1 cellular context compared by ENCODE assay signal in the genomic region with DNA sequence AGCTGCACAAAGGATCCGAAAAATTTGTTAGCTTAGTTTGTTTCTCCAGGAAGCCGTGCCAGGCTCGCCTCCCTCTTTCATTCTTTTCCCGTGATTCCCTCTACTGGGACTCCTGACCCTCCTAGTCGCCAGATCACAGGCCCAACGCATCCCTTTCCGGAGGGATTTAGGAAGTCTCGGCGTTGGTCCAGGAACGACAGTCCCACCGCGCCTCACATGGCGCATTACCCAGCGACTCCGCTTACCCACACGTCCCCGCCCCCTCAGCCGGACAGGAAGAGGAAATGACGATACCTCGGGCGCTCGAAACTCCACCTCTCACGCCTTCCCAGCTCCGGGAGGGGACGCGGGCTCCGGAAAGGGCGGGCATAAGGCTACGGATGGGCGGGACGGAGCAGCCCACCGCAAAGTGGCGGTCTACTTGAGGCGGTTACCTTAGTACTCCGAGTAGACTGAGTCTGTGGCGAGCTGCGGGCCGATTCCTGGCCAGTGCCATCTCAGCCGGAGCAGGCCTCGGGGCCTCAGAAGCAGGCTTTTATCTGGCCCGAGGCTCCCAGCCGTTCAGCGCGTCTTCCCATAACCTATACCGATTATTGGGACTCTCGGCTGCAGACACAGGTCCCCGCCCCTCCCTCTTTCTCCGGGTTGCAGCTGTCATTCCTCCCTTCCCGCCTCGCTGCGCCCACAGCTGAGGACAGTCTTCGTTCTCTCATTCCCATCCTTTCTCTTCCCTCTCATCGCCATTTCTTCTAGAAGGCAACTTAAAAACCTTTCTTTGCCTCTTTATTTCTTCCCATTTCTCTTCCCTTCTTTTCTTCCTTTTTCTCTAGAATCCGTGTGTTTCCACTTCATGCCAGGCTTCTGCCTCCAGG.
TF ChIP-seq lines count a peak whose summit lies in the region.

A gene with protein sequence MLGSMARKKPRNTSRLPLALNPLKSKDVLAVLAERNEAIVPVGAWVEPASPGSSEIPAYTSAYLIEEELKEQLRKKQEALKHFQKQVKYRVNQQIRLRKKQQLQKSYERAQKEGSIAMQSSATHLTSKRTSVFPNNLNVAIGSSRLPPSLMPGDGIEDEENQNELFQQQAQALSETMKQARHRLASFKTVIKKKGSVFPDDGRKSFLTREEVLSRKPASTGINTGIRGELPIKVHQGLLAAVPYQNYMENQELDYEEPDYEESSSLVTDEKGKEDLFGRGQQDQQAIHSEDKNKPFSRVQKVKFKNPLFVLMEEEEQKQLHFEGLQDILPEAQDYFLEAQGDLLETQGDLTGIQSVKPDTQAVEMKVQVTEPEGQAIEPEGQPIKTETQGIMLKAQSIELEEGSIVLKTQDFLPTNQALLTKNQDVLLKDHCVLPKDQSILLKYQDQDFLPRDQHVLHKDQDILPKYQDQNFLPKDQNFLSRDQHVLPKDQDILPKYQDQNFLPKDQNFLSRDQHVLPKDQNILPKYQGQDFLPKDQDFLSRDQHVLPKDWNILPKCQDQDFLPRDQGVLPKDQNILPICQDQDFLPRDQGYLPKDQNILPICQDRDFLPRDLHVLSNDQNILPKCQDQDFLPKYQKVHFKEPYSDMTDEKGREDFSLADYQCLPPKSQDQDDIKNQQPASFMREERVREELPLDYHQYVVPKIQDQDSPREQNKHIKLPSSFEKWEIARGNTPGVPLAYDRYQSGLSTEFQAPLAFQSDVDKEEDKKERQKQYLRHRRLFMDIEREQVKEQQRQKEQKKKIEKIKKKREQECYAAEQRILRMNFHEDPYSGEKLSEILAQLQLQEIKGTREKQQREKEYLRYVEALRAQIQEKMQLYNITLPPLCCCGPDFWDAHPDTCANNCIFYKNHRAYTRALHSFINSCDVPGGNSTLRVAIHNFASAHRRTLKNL (plus strand): TSS at position 450 of the 872 bp plus-strand sequence. CDS start 531 bp downstream, outside the sequence.

TF ChIP-seq in K562, 482 proteins besides CTCF, POLR2A, EP300 and RAD21 (continued from another document and continues in another):
- TF ChIP-seq, protein P1, sequence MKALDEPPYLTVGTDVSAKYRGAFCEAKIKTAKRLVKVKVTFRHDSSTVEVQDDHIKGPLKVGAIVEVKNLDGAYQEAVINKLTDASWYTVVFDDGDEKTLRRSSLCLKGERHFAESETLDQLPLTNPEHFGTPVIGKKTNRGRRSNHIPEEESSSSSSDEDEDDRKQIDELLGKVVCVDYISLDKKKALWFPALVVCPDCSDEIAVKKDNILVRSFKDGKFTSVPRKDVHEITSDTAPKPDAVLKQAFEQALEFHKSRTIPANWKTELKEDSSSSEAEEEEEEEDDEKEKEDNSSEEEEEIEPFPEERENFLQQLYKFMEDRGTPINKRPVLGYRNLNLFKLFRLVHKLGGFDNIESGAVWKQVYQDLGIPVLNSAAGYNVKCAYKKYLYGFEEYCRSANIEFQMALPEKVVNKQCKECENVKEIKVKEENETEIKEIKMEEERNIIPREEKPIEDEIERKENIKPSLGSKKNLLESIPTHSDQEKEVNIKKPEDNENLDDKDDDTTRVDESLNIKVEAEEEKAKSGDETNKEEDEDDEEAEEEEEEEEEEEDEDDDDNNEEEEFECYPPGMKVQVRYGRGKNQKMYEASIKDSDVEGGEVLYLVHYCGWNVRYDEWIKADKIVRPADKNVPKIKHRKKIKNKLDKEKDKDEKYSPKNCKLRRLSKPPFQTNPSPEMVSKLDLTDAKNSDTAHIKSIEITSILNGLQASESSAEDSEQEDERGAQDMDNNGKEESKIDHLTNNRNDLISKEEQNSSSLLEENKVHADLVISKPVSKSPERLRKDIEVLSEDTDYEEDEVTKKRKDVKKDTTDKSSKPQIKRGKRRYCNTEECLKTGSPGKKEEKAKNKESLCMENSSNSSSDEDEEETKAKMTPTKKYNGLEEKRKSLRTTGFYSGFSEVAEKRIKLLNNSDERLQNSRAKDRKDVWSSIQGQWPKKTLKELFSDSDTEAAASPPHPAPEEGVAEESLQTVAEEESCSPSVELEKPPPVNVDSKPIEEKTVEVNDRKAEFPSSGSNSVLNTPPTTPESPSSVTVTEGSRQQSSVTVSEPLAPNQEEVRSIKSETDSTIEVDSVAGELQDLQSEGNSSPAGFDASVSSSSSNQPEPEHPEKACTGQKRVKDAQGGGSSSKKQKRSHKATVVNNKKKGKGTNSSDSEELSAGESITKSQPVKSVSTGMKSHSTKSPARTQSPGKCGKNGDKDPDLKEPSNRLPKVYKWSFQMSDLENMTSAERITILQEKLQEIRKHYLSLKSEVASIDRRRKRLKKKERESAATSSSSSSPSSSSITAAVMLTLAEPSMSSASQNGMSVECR (CRISPR knock-in tag; IDR thresholded peaks at IDR 0.05), result peak; percentile 47; the same call in 1 of the 2 replicates
- no peak for TF ChIP-seq HNRNPL (IDR thresholded peaks at IDR 0.05; ENCODE audit: low read depth, low read length)
- TF ChIP-seq ZNF124 (CRISPR knock-in tag; IDR thresholded peaks at IDR 0.05), result no peak
- TF ChIP-seq, protein P2, sequence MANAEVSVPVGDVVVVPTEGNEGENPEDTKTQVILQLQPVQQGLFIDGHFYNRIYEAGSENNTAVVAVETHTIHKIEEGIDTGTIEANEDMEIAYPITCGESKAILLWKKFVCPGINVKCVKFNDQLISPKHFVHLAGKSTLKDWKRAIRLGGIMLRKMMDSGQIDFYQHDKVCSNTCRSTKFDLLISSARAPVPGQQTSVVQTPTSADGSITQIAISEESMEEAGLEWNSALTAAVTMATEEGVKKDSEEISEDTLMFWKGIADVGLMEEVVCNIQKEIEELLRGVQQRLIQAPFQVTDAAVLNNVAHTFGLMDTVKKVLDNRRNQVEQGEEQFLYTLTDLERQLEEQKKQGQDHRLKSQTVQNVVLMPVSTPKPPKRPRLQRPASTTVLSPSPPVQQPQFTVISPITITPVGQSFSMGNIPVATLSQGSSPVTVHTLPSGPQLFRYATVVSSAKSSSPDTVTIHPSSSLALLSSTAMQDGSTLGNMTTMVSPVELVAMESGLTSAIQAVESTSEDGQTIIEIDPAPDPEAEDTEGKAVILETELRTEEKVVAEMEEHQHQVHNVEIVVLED (CRISPR knock-in tag; IDR thresholded peaks at IDR 0.05), result 0 out of 2 replicates have a peak, but pooled peaks have one; percentile 19
- no peak for TF ChIP-seq NFIX (CRISPR knock-in tag; IDR thresholded peaks at IDR 0.05; ENCODE audit: low read depth)
- TF ChIP-seq, protein P3, sequence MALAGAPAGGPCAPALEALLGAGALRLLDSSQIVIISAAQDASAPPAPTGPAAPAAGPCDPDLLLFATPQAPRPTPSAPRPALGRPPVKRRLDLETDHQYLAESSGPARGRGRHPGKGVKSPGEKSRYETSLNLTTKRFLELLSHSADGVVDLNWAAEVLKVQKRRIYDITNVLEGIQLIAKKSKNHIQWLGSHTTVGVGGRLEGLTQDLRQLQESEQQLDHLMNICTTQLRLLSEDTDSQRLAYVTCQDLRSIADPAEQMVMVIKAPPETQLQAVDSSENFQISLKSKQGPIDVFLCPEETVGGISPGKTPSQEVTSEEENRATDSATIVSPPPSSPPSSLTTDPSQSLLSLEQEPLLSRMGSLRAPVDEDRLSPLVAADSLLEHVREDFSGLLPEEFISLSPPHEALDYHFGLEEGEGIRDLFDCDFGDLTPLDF (CRISPR knock-in tag; IDR thresholded peaks at IDR 0.05), result peak; percentile 70; the same call in 1 of the 2 replicates
- TF ChIP-seq EWSR1 (IDR thresholded peaks at IDR 0.05; ENCODE audit: borderline replicate concordance, low read depth, partially characterized antibody), result no peak
- TF ChIP-seq CXXC5 (CRISPR knock-in tag; IDR thresholded peaks at IDR 0.05), result peak; percentile 69
- no peak for TF ChIP-seq PYGO2 (tag; IDR thresholded peaks at IDR 0.05)
- TF ChIP-seq TCF3 (CRISPR knock-in tag; IDR thresholded peaks at IDR 0.05), result no peak
- TF ChIP-seq, protein P4, sequence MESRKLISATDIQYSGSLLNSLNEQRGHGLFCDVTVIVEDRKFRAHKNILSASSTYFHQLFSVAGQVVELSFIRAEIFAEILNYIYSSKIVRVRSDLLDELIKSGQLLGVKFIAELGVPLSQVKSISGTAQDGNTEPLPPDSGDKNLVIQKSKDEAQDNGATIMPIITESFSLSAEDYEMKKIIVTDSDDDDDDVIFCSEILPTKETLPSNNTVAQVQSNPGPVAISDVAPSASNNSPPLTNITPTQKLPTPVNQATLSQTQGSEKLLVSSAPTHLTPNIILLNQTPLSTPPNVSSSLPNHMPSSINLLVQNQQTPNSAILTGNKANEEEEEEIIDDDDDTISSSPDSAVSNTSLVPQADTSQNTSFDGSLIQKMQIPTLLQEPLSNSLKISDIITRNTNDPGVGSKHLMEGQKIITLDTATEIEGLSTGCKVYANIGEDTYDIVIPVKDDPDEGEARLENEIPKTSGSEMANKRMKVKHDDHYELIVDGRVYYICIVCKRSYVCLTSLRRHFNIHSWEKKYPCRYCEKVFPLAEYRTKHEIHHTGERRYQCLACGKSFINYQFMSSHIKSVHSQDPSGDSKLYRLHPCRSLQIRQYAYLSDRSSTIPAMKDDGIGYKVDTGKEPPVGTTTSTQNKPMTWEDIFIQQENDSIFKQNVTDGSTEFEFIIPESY (CRISPR knock-in tag; IDR thresholded peaks at IDR 0.05), result no peak
- TF ChIP-seq PTBP1 (IDR thresholded peaks at IDR 0.05; ENCODE audit: low read depth, low read length), result no peak
- peak; percentile 78; the same call in 1 of the 2 replicates for TF ChIP-seq CBX1 (IDR thresholded peaks at IDR 0.05; ENCODE audit: low read depth)
- no peak for TF ChIP-seq ZC3H4 (CRISPR knock-in tag; IDR thresholded peaks at IDR 0.05; ENCODE audit: borderline replicate concordance)
- TF ChIP-seq NRF1 (conservative IDR thresholded peaks at IDR 0.05 in 1 of 2, IDR thresholded peaks at IDR 0.05 in 1 of 2), result peak; percentile 71 to 79
- TF ChIP-seq PML (IDR thresholded peaks at IDR 0.05; ENCODE audit: low read length), result peak; percentile 86
- TF ChIP-seq TAF1 (IDR thresholded peaks at IDR 0.05; ENCODE audit: control insufficient read depth, extremely low read depth, insufficient read depth, low read length, severe bottlenecking), result peak; percentile 84
- TF ChIP-seq ZNF174 (CRISPR knock-in tag; IDR thresholded peaks at IDR 0.05), result no peak
- TF ChIP-seq, protein P5, sequence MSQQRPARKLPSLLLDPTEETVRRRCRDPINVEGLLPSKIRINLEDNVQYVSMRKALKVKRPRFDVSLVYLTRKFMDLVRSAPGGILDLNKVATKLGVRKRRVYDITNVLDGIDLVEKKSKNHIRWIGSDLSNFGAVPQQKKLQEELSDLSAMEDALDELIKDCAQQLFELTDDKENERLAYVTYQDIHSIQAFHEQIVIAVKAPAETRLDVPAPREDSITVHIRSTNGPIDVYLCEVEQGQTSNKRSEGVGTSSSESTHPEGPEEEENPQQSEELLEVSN (IDR thresholded peaks at IDR 0.05; ENCODE audit: borderline replicate concordance in 1 of 2, extremely low read depth in 1 of 2, insufficient read depth in 1 of 2, insufficient read length in 1 of 2, low read depth in 1 of 2, low read length in 1 of 2, poor library complexity in 1 of 2, severe bottlenecking in 1 of 2), result peak; percentile 86 to 87
- TF ChIP-seq ZNF408 (CRISPR knock-in tag; IDR thresholded peaks at IDR 0.05; ENCODE audit: low read depth), result no peak
- no peak for TF ChIP-seq ZNF780A (CRISPR knock-in tag; IDR thresholded peaks at IDR 0.05)
- peak; percentile 59; the same call in 1 of the 2 replicates for TF ChIP-seq CTBP1 (IDR thresholded peaks at IDR 0.05; ENCODE audit: borderline replicate concordance)
- no peak for TF ChIP-seq PPARD (CRISPR knock-in tag; IDR thresholded peaks at IDR 0.05)
- TF ChIP-seq, protein P6, sequence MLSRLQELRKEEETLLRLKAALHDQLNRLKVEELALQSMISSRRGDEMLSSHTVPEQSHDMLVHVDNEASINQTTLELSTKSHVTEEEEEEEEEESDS (CRISPR knock-in tag; IDR thresholded peaks at IDR 0.05), result no peak
- TF ChIP-seq, protein P7, sequence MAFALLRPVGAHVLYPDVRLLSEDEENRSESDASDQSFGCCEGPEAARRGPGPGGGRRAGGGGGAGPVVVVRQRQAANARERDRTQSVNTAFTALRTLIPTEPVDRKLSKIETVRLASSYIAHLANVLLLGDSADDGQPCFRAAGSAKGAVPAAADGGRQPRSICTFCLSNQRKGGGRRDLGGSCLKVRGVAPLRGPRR (CRISPR knock-in tag; IDR thresholded peaks at IDR 0.05), result no peak
- peak; percentile 76 for TF ChIP-seq TBP (optimal IDR thresholded peaks at IDR 0.05; ENCODE audit: low read depth, low read length)
- peak; percentile 37 for TF ChIP-seq HMGN3 (IDR thresholded peaks at IDR 0.05; ENCODE audit: borderline replicate concordance, extremely low read depth, insufficient read length, low read depth, low read length)
- TF ChIP-seq, protein P8, sequence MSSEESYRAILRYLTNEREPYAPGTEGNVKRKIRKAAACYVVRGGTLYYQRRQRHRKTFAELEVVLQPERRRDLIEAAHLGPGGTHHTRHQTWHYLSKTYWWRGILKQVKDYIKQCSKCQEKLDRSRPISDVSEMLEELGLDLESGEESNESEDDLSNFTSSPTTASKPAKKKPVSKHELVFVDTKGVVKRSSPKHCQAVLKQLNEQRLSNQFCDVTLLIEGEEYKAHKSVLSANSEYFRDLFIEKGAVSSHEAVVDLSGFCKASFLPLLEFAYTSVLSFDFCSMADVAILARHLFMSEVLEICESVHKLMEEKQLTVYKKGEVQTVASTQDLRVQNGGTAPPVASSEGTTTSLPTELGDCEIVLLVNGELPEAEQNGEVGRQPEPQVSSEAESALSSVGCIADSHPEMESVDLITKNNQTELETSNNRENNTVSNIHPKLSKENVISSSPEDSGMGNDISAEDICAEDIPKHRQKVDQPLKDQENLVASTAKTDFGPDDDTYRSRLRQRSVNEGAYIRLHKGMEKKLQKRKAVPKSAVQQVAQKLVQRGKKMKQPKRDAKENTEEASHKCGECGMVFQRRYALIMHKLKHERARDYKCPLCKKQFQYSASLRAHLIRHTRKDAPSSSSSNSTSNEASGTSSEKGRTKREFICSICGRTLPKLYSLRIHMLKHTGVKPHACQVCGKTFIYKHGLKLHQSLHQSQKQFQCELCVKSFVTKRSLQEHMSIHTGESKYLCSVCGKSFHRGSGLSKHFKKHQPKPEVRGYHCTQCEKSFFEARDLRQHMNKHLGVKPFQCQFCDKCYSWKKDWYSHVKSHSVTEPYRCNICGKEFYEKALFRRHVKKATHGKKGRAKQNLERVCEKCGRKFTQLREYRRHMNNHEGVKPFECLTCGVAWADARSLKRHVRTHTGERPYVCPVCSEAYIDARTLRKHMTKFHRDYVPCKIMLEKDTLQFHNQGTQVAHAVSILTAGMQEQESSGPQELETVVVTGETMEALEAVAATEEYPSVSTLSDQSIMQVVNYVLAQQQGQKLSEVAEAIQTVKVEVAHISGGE (CRISPR knock-in tag; IDR thresholded peaks at IDR 0.05), result peak in 2 of 3 experiments; percentile 50 to 70; a peak in 2 of 6 replicates
- TF ChIP-seq SRF (CRISPR knock-in tag; IDR thresholded peaks at IDR 0.05), result peak in 1 of 2 experiments; percentile 36; a peak in 1 of 4 replicates
- 0 out of 2 replicates have a peak, but pooled peaks have one; percentile 22 for TF ChIP-seq LEF1 (IDR thresholded peaks at IDR 0.05)
- TF ChIP-seq ZNF212 (CRISPR knock-in tag; IDR thresholded peaks at IDR 0.05), result no peak
- no peak for TF ChIP-seq TFAM (CRISPR knock-in tag; conservative IDR thresholded peaks at IDR 0.05)
